ENCODE assay signal across 8 cellular contexts in the genomic region with DNA sequence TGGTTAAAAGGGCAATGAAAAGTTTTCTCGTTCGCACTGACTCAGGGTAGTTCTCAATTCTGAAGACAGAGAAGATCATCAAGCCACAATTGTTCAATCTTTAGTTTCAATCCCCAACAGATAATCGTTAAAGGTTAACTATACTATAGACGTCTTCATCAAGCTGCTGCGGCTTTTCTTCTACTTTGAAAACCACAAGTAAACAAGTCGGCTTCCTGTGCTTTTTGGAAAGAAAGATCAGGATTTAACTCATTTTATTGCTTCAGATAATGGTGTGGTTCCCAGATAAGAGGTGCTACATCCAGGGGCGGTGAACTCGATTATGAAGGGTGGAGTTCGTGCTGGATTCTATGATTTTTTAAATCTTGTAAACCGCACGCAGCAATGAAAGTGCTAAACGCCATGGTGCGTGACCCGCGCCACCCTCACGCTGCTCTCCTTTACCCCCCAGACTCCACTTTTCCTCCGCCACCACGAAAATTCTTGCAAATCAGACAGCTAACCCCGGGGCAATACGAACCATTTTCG. TPM values are rescaled to one million over a fixed set of nuclear protein-coding genes. Genes with fewer than 3 reads are reported as not detected.
A peak's percentile ranks its signal among the peaks of the same experiment; 100 is the strongest.
DNase-seq lines count a peak whose midpoint lies in the region; ATAC-seq, FAIRE-seq and TF ChIP-seq lines count a peak whose summit lies in the region.

No MANE protein-coding gene starts in this region.

- no peaks in the 10 kb centered on the region for H3K9me3 ChIP-seq in BE2C
- H3K9me3 ChIP-seq in PC-9 (ENCODE audit: insufficient read depth, low read depth), result no peaks in the 10 kb centered on the region
- H3K9me3 ChIP-seq in endothelial cell of umbilical vein (replicated peaks; ENCODE audit: control insufficient read depth, insufficient read depth, low read length), result no peaks in the 10 kb centered on the region
- no peaks in the 10 kb centered on the region for H3K9me3 ChIP-seq in osteoblast (ENCODE audit: low read depth, low read length)

- peak; percentile 27 for ATAC-seq in GM18858 (IDR thresholded peaks at IDR 0.05; ENCODE audit: unreplicated experiment)
- ATAC-seq in HG03060 (IDR thresholded peaks at IDR 0.05; ENCODE audit: low read depth, unreplicated experiment), result peak; percentile 51

- H3K4me3 ChIP-seq in BE2C (ENCODE audit: low read depth, low read length), result peak overlapping the region; percentile 75
- peak overlapping the region; percentile 97 for H3K4me3 ChIP-seq in PC-9
- H3K4me3 ChIP-seq in endothelial cell of umbilical vein (replicated peaks in 1 of 3; ENCODE audit: insufficient read depth in 1 of 3, low read depth in 1 of 3, low read length in 3 of 3), result peak overlapping the region; percentile 52 to 90 (median 80)
- H3K4me3 ChIP-seq in osteoblast (ENCODE audit: insufficient read depth, low read length), result peak overlapping the region; percentile 80

- no TSS peak for BruUV-seq in PC-9 (replicated peaks; lab: Mats Ljungman, UMichigan)
- TSS peak; percentile 69 for BruUV-seq in endothelial cell of umbilical vein (replicated peaks; lab: Mats Ljungman, UMichigan)

- DNase-seq in BE2C (peak; percentile 57), PC-9 (no peak), endothelial cell of umbilical vein (ENCODE audit: low read depth, low spot score) (no peak), osteoblast (ENCODE audit: insufficient read length, low spot score, missing footprints) (peak; percentile 68), HPDE6-E6E7 (ENCODE audit: extremely low spot score) (no peak)
- no peak for DNase-seq in stimulated activated CD4-positive, alpha-beta T cell treated with anti-CD3 and anti-CD28 coated beads, Interleukin-2, amount 100 ng/mL, for 24 hours

- intact Hi-C loops in PC-9 (cut with micrococcal nuclease; ENCODE audit: unreplicated experiment), result loop anchor here (10.0 kb wide), 1 partner anchor 329 kb away; no protein-coding TSS in a partner anchor
- intact Hi-C loops in endothelial cell of umbilical vein (cut with micrococcal nuclease), result loop anchor here (2.0 to 10.0 kb wide), 2 partner anchors 139 to 277 kb away; no protein-coding TSS in a partner anchor

- H3K9me1 ChIP-seq in endothelial cell of umbilical vein (replicated peaks; ENCODE audit: control insufficient read depth, extremely low read depth, insufficient read depth, low read length), result no peaks in the 10 kb centered on the region

- H3K36me3 ChIP-seq in BE2C (no peaks in the 10 kb centered on the region), PC-9 (ENCODE audit: low read depth) (peaks cover 11% of the 10 kb centered on the region; the same call in 1 of the 2 replicates), endothelial cell of umbilical vein (ENCODE audit: control insufficient read depth in 2 of 2, extremely low read depth in 1 of 2, insufficient read depth in 2 of 2, low read length in 2 of 2) (no peaks in the 10 kb centered on the region), osteoblast (ENCODE audit: insufficient read depth, low read length) (no peaks in the 10 kb centered on the region)

- H3K27me3 ChIP-seq in BE2C (no peaks in the 10 kb centered on the region), PC-9 (ENCODE audit: insufficient read depth, low read depth) (no peaks in the 10 kb centered on the region), endothelial cell of umbilical vein (ENCODE audit: control insufficient read depth in 2 of 2, insufficient read depth in 2 of 2, low read length in 2 of 2) (peaks cover 0 to 3% of the 10 kb centered on the region in 2 experiments), osteoblast (ENCODE audit: insufficient read depth, low read length) (peaks cover 53% of the 10 kb centered on the region)

- H3K79me2 ChIP-seq in PC-9 (ENCODE audit: low read depth), result peaks cover 38% of the 10 kb centered on the region
- peaks cover 28% of the 10 kb centered on the region for H3K79me2 ChIP-seq in endothelial cell of umbilical vein (ENCODE audit: control insufficient read depth, insufficient read depth, low read length)
- no peaks in the 10 kb centered on the region for H3K79me2 ChIP-seq in osteoblast (ENCODE audit: insufficient read depth, low read length)

- no peaks in the 10 kb centered on the region for H3F3A ChIP-seq in PC-9 (ENCODE audit: insufficient read depth, low read depth)

- H3K4me1 ChIP-seq in BE2C (no peaks in the 10 kb centered on the region; the same call in 1 of the 2 replicates), PC-9 (replicated peaks; ENCODE audit: insufficient read depth) (peaks cover 20% of the 10 kb centered on the region), endothelial cell of umbilical vein (ENCODE audit: control insufficient read depth, extremely low read depth, insufficient read depth, low read length) (peaks cover 8% of the 10 kb centered on the region), osteoblast (ENCODE audit: insufficient read depth, low read length) (peaks cover 11% of the 10 kb centered on the region)

- TF ChIP-seq POLR2A in endothelial cell of umbilical vein (IDR thresholded peaks at IDR 0.05; ENCODE audit: low read depth, low read length), result peak; percentile 7

- TF ChIP-seq CTCF in BE2C (IDR thresholded peaks at IDR 0.05; ENCODE audit: low read depth, low read length) (no peak), PC-9 (conservative IDR thresholded peaks at IDR 0.05) (no peak), endothelial cell of umbilical vein (IDR thresholded peaks at IDR 0.05; ENCODE audit: extremely low read depth in 1 of 2, insufficient read depth in 1 of 2, low read depth in 1 of 2, low read length in 2 of 2) (no peak), osteoblast (IDR thresholded peaks at IDR 0.05; ENCODE audit: extremely low read depth, low read depth, low read length) (no peak)

- no peak for FAIRE-seq in endothelial cell of umbilical vein (lab: Jason Lieb, UNC)

- POLR2A ChIA-PET in PC-9 (lab: Charles Lee; ENCODE audit: unreplicated experiment), result interaction anchor here (0.6 to 0.7 kb wide), 2 partner anchors 253 to 635 kb away, joined by 3 read pairs; no protein-coding TSS in a partner anchor
- POLR2A ChIA-PET in endothelial cell of umbilical vein (lab: Charles Lee), result no interaction called here

- H4K20me1 ChIP-seq in PC-9 (ENCODE audit: insufficient read depth), result no peaks in the 10 kb centered on the region; the same call in 1 of the 2 replicates
- H4K20me1 ChIP-seq in endothelial cell of umbilical vein (replicated peaks; ENCODE audit: control insufficient read depth, extremely low read depth, insufficient read depth, low read length), result no peaks in the 10 kb centered on the region
- H4K20me1 ChIP-seq in osteoblast (ENCODE audit: insufficient read depth, low read length), result no peaks in the 10 kb centered on the region

- CTCF ChIA-PET in PC-9 (lab: Charles Lee), result no interaction called here
- CTCF ChIA-PET in endothelial cell of umbilical vein (lab: Charles Lee), result interaction anchor here (1.0 kb wide), 1 partner anchor 327 kb away, joined by 8 read pairs; no protein-coding TSS in a partner anchor

- no peaks in the 10 kb centered on the region for H3K9me2 ChIP-seq in PC-9 (ENCODE audit: insufficient read depth)

- dilution Hi-C loops in endothelial cell of umbilical vein (cut with MboI; ENCODE audit: extremely low pct_ligation_motif_present, low sequenced_read_pairs), result no loop called here

- H2AFZ ChIP-seq in PC-9 (peak overlapping the region; percentile 98), endothelial cell of umbilical vein (ENCODE audit: low read depth, low read length) (peak overlapping the region; percentile 97), osteoblast (ENCODE audit: low read length) (peak overlapping the region; percentile 95)

- H3K9ac ChIP-seq in endothelial cell of umbilical vein (replicated peaks; ENCODE audit: extremely low read depth, insufficient read depth, low read length), result peak overlapping the region; percentile 96

- H3K4me2 ChIP-seq in PC-9 (peak overlapping the region; percentile 81), endothelial cell of umbilical vein (ENCODE audit: insufficient read depth, low read length) (peak overlapping the region; percentile 88), osteoblast (ENCODE audit: insufficient read depth, low read length) (peak overlapping the region; percentile 92)

- no peak overlapping the region for H3K27ac ChIP-seq in PC-9
- H3K27ac ChIP-seq in endothelial cell of umbilical vein (ENCODE audit: insufficient read depth, low read depth, low read length), result peak overlapping the region; percentile 92
- H3K27ac ChIP-seq in osteoblast (ENCODE audit: low read depth, low read length), result no peak overlapping the region

TF ChIP-seq in endothelial cell of umbilical vein, 7 proteins besides CTCF, POLR2A, EP300 and RAD21:
- TF ChIP-seq GATA2 (IDR thresholded peaks at IDR 0.05; ENCODE audit: insufficient read depth, insufficient read length, low read depth, low read length) (no peak), FOS (IDR thresholded peaks at IDR 0.05; ENCODE audit: borderline replicate concordance, insufficient read depth, low read length) (no peak), POLR2AphosphoS5 (IDR thresholded peaks at IDR 0.05; ENCODE audit: insufficient read depth, low read depth, low read length) (no peak), MYC (IDR thresholded peaks at IDR 0.05; ENCODE audit: low read depth, low read length) (no peak), EZH2 (IDR thresholded peaks at IDR 0.05; ENCODE audit: borderline replicate concordance, low read depth, low read length, severe bottlenecking) (no peak), JUN (IDR thresholded peaks at IDR 0.05; ENCODE audit: borderline replicate concordance, insufficient read depth, insufficient read length, low read depth) (no peak)
- TF ChIP-seq, protein P1, sequence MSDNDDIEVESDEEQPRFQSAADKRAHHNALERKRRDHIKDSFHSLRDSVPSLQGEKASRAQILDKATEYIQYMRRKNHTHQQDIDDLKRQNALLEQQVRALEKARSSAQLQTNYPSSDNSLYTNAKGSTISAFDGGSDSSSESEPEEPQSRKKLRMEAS (IDR thresholded peaks at IDR 0.05; ENCODE audit: insufficient read depth, insufficient read length), result no peak

RNA-seq across cellular contexts. Expression of a gene that starts 0.5 kb away (rescaled TPM):
- 8.8 TPM for polyA plus RNA-seq in BE2C (2012; ENCODE audit: insufficient read depth, insufficient read length, low read depth)
- total RNA-seq in PC-9 (2021) (26.1 and 34.2 TPM in 2 replicates), endothelial cell of umbilical vein (27.7 and 29.7 TPM in 2 replicates), osteoblast (0.59 and 1.1 TPM in 2 replicates)
- 12.1 and 14.9 TPM in 2 replicates for polyA plus RNA-seq in endothelial cell of umbilical vein
- polyA plus RNA-seq in endothelial cell of umbilical vein (2011; cell fraction: cytosol; rRNA removed), result 23.3 and 28.9 TPM in 2 replicates
- 54.9 and 79.0 TPM in 2 replicates for polyA plus RNA-seq in endothelial cell of umbilical vein (2011; cell fraction: nucleus; rRNA removed)
- polyA plus RNA-seq in endothelial cell of umbilical vein (2012), result 16.0 and 24.2 TPM in 2 replicates
- polyA minus RNA-seq in endothelial cell of umbilical vein, result 10.7 TPM in 2 replicates
- polyA minus RNA-seq in endothelial cell of umbilical vein (2011; cell fraction: cytosol; rRNA and poly(A)+ RNA removed), result 19.5 TPM
- 7.5 and 11.7 TPM in 2 replicates for polyA minus RNA-seq in endothelial cell of umbilical vein (2011; cell fraction: nucleus; rRNA and poly(A)+ RNA removed)

Comparison
In these comparisons a context has a peak if more than half of its experiments do, and no peak if none do; other contexts are left out.
1. DNase-seq: peak in BE2C (single experiment) and osteoblast (single experiment); none in PC-9 (0 of 2), endothelial cell of umbilical vein (single experiment), stimulated activated CD4-positive, alpha-beta T cell treated with anti-CD3 and anti-CD28 coated beads, Interleukin-2, amount 100 ng/mL, for 24 hours (0 of 2) and HPDE6-E6E7 (single experiment).
2. RNA of a gene that starts 0.5 kb away (total RNA-seq): 26.1 to 34.2 TPM in PC-9 and 27.7 to 29.7 TPM in endothelial cell of umbilical vein; 0.59 to 1.1 TPM in osteoblast; every median in the first group is over 10 times any median in the second.
3. Peak in every context shown above with its lines, with median percentiles within 50 percentile points of each other: H3K4me3 ChIP-seq, H2AFZ ChIP-seq and H3K4me2 ChIP-seq.